ENCODE assay signal across 9 cellular contexts in genomic region chr15:80251505-80252280, GRCh38. TPM values are rescaled to one million over a fixed set of nuclear protein-coding genes. Genes with fewer than 3 reads are reported as not detected.
DNase-seq lines count a peak whose midpoint lies in the region; ATAC-seq, FAIRE-seq and TF ChIP-seq lines count a peak whose summit lies in the region.
"Had no signal": no experiment of that assay in that cellular context is flagged by ENCODE, and none has a peak within 500 bp of the region (broad histone marks: within the 10 kb centered on the region; RNA-seq: fewer than 3 reads in every experiment).

Gene CTXND1, minus strand, starts transcription at chr15:80252213. Its CDS starts 50,264 bp downstream, at chr15:80201949.

- no peaks in the 10 kb centered on the region for H3K36me3 Mint-ChIP-seq in Calu3 (ENCODE audit: insufficient read depth, unreplicated experiment)
- no peaks in the 10 kb centered on the region for H3K36me3 Mint-ChIP-seq in progenitor cell of endocrine pancreas (ENCODE audit: insufficient read depth)

- no peaks in the 10 kb centered on the region for H4K20me1 ChIP-seq in MM.1S (ENCODE audit: insufficient read depth, low read length)

- H3K36me3 ChIP-seq in SK-N-MC (ENCODE audit: insufficient read depth, low read length), result no peaks in the 10 kb centered on the region
- H3K36me3 ChIP-seq in heart right ventricle, result no peaks in the 10 kb centered on the region
- H3K36me3 ChIP-seq in MM.1S (replicated peaks; ENCODE audit: insufficient read depth, low read length), result no peaks in the 10 kb centered on the region

- H3K79me2 ChIP-seq in MM.1S (ENCODE audit: low read length), result no peaks in the 10 kb centered on the region

- DNase-seq in Calu3 (peak; percentile 8), SK-N-MC (ENCODE audit: low read depth, low spot score) (no peak), heart right ventricle (no peak), progenitor cell of endocrine pancreas (ENCODE audit: low spot score, unreplicated experiment) (peak; percentile 25), HTR-8/SVneo (ENCODE audit: insufficient read length, low spot score) (no peak), MM.1S (no peak), NCI-H82 (lab: John Stamatoyannopoulos, UW) (no peak)
- DNase-seq: NCI-H2029 had no signal

- peak in 6 of 8 donors; percentile 24 to 62 (median 32) for ATAC-seq in heart right ventricle
- ATAC-seq in GM18498 (IDR thresholded peaks at IDR 0.05; ENCODE audit: unreplicated experiment), result no peak

- H3K4me2 ChIP-seq in MM.1S (ENCODE audit: low read depth, low read length), result no peak within 1 kb of the TSS

- H3K27ac ChIP-seq in SK-N-MC (no peak within 1 kb of the TSS), heart right ventricle (peak within 1 kb of the TSS in 5 of 10 donors; percentile 34 to 60 (median 56)), MM.1S (ENCODE audit: low read length) (no peak within 1 kb of the TSS)

- no peak within 1 kb of the TSS for H2AFZ ChIP-seq in MM.1S (ENCODE audit: low read length)

- no peak for TF ChIP-seq CTCF in Calu3 (IDR thresholded peaks at IDR 0.05; ENCODE audit: unreplicated experiment)
- no peak for TF ChIP-seq CTCF in heart right ventricle (IDR thresholded peaks at IDR 0.05)
- TF ChIP-seq CTCF in progenitor cell of endocrine pancreas (IDR thresholded peaks at IDR 0.05; ENCODE audit: unreplicated experiment), result no peak
- no peak for TF ChIP-seq CTCF in MM.1S (IDR thresholded peaks at IDR 0.05; ENCODE audit: low read length)

- H3K9me3 ChIP-seq in SK-N-MC (ENCODE audit: low read depth, low read length) (no peaks in the 10 kb centered on the region), heart right ventricle (no peaks in the 10 kb centered on the region), MM.1S (replicated peaks; ENCODE audit: insufficient read depth, low read length) (no peaks in the 10 kb centered on the region)

- 1% methylated on average over 96 to 97 of the region's 97 CpGs for WGBS in heart right ventricle, 2 donors

- no peaks in the 10 kb centered on the region for H3K9me2 ChIP-seq in MM.1S (replicated peaks; ENCODE audit: insufficient read depth, low read length)

- H3K4me3 ChIP-seq in SK-N-MC, result peak within 1 kb of the TSS; percentile 30
- peak within 1 kb of the TSS; percentile 7 to 53 (median 40) for H3K4me3 ChIP-seq in heart right ventricle
- H3K4me3 ChIP-seq in MM.1S (ENCODE audit: low read length), result no peak within 1 kb of the TSS

- H3K27ac Mint-ChIP-seq in Calu3 (ENCODE audit: unreplicated experiment) (no peak within 1 kb of the TSS), progenitor cell of endocrine pancreas (peak within 1 kb of the TSS; percentile 46)

- H3K4me1 Mint-ChIP-seq in Calu3 (ENCODE audit: low read depth, unreplicated experiment) (peaks cover 8% of the 10 kb centered on the region), progenitor cell of endocrine pancreas (ENCODE audit: low read depth) (peaks cover 38% of the 10 kb centered on the region)

- peaks cover 6 to 98% (median 77%) of the 10 kb centered on the region in 7 donors for H3K27me3 ChIP-seq in heart right ventricle
- H3K27me3 ChIP-seq in MM.1S (replicated peaks; ENCODE audit: insufficient read depth, low read length), result no peaks in the 10 kb centered on the region

- CTCF ChIA-PET in Calu3 (lab: Charles Lee), result interaction anchor here (0.7 kb wide), 1 partner anchor 820 kb away, joined by 4 read pairs; no protein-coding TSS in a partner anchor

- H3K4me1 ChIP-seq in heart right ventricle, result peaks cover 0 to 5% (median 0%) of the 10 kb centered on the region in 9 donors
- H3K4me1 ChIP-seq in MM.1S (ENCODE audit: low read length), result no peaks in the 10 kb centered on the region

- H3K9ac ChIP-seq in SK-N-MC (ENCODE audit: insufficient read length), result no peak within 1 kb of the TSS
- H3K9ac ChIP-seq in MM.1S (ENCODE audit: low read length), result no peak within 1 kb of the TSS

- H3F3A ChIP-seq in MM.1S (ENCODE audit: insufficient read depth, low read length), result no peaks in the 10 kb centered on the region

- no peak for FAIRE-seq in HTR-8/SVneo (lab: Jason Lieb, UNC)

- no TSS peak for BruUV-seq in Calu3 (replicated peaks; lab: Mats Ljungman, UMichigan)

- H3K9me3 Mint-ChIP-seq in Calu3 (ENCODE audit: low read depth, unreplicated experiment) (no peaks in the 10 kb centered on the region), progenitor cell of endocrine pancreas (ENCODE audit: low read depth) (no peaks in the 10 kb centered on the region)

- H3K27me3 Mint-ChIP-seq in Calu3 (ENCODE audit: unreplicated experiment) (peaks cover 96% of the 10 kb centered on the region), progenitor cell of endocrine pancreas (peaks cover 40% of the 10 kb centered on the region)

- intact Hi-C loops in Calu3 (cut with micrococcal nuclease; ENCODE audit: unreplicated experiment), result no loop called here
- intact Hi-C loops in heart right ventricle (cut with DNase I), result no loop called here

- peak within 1 kb of the TSS; percentile 38 for H3K4me3 Mint-ChIP-seq in Calu3 (ENCODE audit: low read depth, unreplicated experiment)
- peak within 1 kb of the TSS; percentile 69 for H3K4me3 Mint-ChIP-seq in progenitor cell of endocrine pancreas (ENCODE audit: low read depth)

RNA-seq across cellular contexts. Expression of gene CTXND1, which starts in this region (rescaled TPM):
- total RNA-seq in Calu3 (2022) (not detected in 2 replicates), heart right ventricle (1 to 10 TPM in 7 of 10 donors, under 1 TPM in 3; 0.11 to 8.3 (median 2.2) TPM), progenitor cell of endocrine pancreas (1.1 TPM in 2 replicates)
- polyA plus RNA-seq in heart right ventricle, result 1 to 10 TPM in 1 of 2 donors, under 1 TPM in 1; 0.80 to 1.8 TPM

Comparison
In these comparisons a context has a peak if more than half of its experiments do, and no peak if none do; other contexts are left out.
1. Peak in DNase-seq in Calu3; RNA of the gene not detected or under 1 TPM.